Comparison of ENCODE assay signal across 8 cellular contexts in genomic region chr19:8320564-8321066, GRCh38. TPM values are rescaled to one million over a fixed set of nuclear protein-coding genes. Genes with fewer than 3 reads are reported as not detected.
A peak's percentile ranks its signal among the peaks of the same experiment; 100 is the strongest.
DNase-seq lines count a peak whose midpoint lies in the region; ATAC-seq and TF ChIP-seq lines count a peak whose summit lies in the region.

No MANE protein-coding gene starts in this region.

- H3K79me2 ChIP-seq in DOHH2 (ENCODE audit: control insufficient read depth, low read length) (peaks cover 68% of the 10 kb centered on the region), neural progenitor cell (ENCODE audit: low read depth) (peaks cover 50% of the 10 kb centered on the region)

- H3K36me3 ChIP-seq in DOHH2 (ENCODE audit: control insufficient read depth, low read length) (peaks cover 63% of the 10 kb centered on the region), neural progenitor cell (no peaks in the 10 kb centered on the region)

- peaks cover 73% of the 10 kb centered on the region for H3K4me1 ChIP-seq in DOHH2 (ENCODE audit: control insufficient read depth, low read length)
- H3K4me1 ChIP-seq in neural progenitor cell, result peaks cover 15% of the 10 kb centered on the region

- H3K27ac ChIP-seq in DOHH2 (ENCODE audit: low read depth, low read length) (peak overlapping the region; percentile 46), neural progenitor cell (peak overlapping the region; percentile 77)

- H4K20me1 ChIP-seq in DOHH2 (ENCODE audit: control insufficient read depth, insufficient read depth, low read depth, low read length) (peaks cover 23% of the 10 kb centered on the region), neural progenitor cell (ENCODE audit: low read depth) (peaks cover 27% of the 10 kb centered on the region)

- H2AFZ ChIP-seq in neural progenitor cell (replicated peaks), result no peak overlapping the region

- TF ChIP-seq CTCF in DOHH2 (IDR thresholded peaks at IDR 0.05; ENCODE audit: low read depth, low read length, poor library complexity, severe bottlenecking) (no peak), HFF-Myc (IDR thresholded peaks at IDR 0.05; ENCODE audit: low read depth, low read length, missing control alignments) (no peak), epithelial cell of proximal tubule (conservative IDR thresholded peaks at IDR 0.05; ENCODE audit: low read depth, low read length) (no peak), neural progenitor cell (IDR thresholded peaks at IDR 0.05) (no peak)

- peaks cover 42% of the 10 kb centered on the region for H3F3A ChIP-seq in DOHH2 (ENCODE audit: control insufficient read depth, insufficient read depth)
- H3F3A ChIP-seq in neural progenitor cell (ENCODE audit: low read depth), result peaks cover 26% of the 10 kb centered on the region

- peaks cover 19% of the 10 kb centered on the region for H3K4me1 Mint-ChIP-seq in neural progenitor cell

- ATAC-seq in SK-N-SH treated with all-trans-retinoic acid at 6 μM for 48 hours, result peak; percentile 11

- H3K4me3 ChIP-seq in DOHH2 (ENCODE audit: low read length) (peak overlapping the region; percentile 92), HFF-Myc (replicated peaks; ENCODE audit: low read depth, low read length) (peak overlapping the region; percentile 97), epithelial cell of proximal tubule (ENCODE audit: low read depth, low read length) (peak overlapping the region; percentile 94), neural progenitor cell (peak overlapping the region; percentile 96)

- H3K9me3 ChIP-seq in DOHH2 (ENCODE audit: control insufficient read depth, insufficient read depth, low read length), result no peaks in the 10 kb centered on the region
- H3K9me3 ChIP-seq in neural progenitor cell (ENCODE audit: low read depth), result no peaks in the 10 kb centered on the region

- H3K4me2 ChIP-seq in DOHH2 (ENCODE audit: low read length) (peak overlapping the region; percentile 84), neural progenitor cell (peak overlapping the region; percentile 99)

- H3K9me3 Mint-ChIP-seq in neural progenitor cell, result no peaks in the 10 kb centered on the region

- no peaks in the 10 kb centered on the region for H3K9me2 ChIP-seq in DOHH2 (replicated peaks; ENCODE audit: control insufficient read depth, low read length)

- DNase-seq in HFF-Myc (ENCODE audit: extremely low read depth, low read depth) (no peak), epithelial cell of proximal tubule (ENCODE audit: low read depth) (no peak), neural progenitor cell (ENCODE audit: low spot score) (peak; percentile 24), mucosa of gallbladder (ENCODE audit: low spot score) (no peak), activated gamma-delta T cell treated with Interleukin-2 at 50 U/mL for 16 hours (no peak), OCI-M2 (lab: John Stamatoyannopoulos, UW; ENCODE audit: unreplicated experiment) (no peak)

- no peaks in the 10 kb centered on the region for H3K27me3 Mint-ChIP-seq in neural progenitor cell (ENCODE audit: insufficient read depth, low read depth)

- peak overlapping the region; percentile 96 for H3K4me3 Mint-ChIP-seq in neural progenitor cell

- peaks cover 4% of the 10 kb centered on the region for H3K36me3 Mint-ChIP-seq in neural progenitor cell

- H3K27me3 ChIP-seq in DOHH2 (ENCODE audit: control insufficient read depth, low read length) (no peaks in the 10 kb centered on the region), neural progenitor cell (no peaks in the 10 kb centered on the region)

- peak overlapping the region; percentile 86 for H3K27ac Mint-ChIP-seq in neural progenitor cell

- peak overlapping the region; percentile 99 for H3K9ac ChIP-seq in neural progenitor cell

TF ChIP-seq in SK-N-SH treated with all-trans-retinoic acid at 6 μM for 48 hours, 23 proteins besides CTCF, POLR2A, EP300 and RAD21 (continues in another document):
- TF ChIP-seq RARB (CRISPR knock-in tag; IDR thresholded peaks at IDR 0.05) (no peak), TOX (CRISPR knock-in tag; IDR thresholded peaks at IDR 0.05; ENCODE audit: borderline replicate concordance) (no peak), PATZ1 (CRISPR knock-in tag; IDR thresholded peaks at IDR 0.05; ENCODE audit: borderline replicate concordance) (no peak), TCF4 (CRISPR knock-in tag; IDR thresholded peaks at IDR 0.05; ENCODE audit: borderline replicate concordance) (no peak), ZNF565 (CRISPR knock-in tag; conservative IDR thresholded peaks at IDR 0.05; ENCODE audit: low read depth) (no peak), ZC3H10 (CRISPR knock-in tag; IDR thresholded peaks at IDR 0.05) (no peak), ZNF8 (CRISPR knock-in tag; IDR thresholded peaks at IDR 0.05) (no peak), PPARA (CRISPR knock-in tag; IDR thresholded peaks at IDR 0.05; ENCODE audit: borderline replicate concordance) (no peak), TSHZ2 (CRISPR knock-in tag; IDR thresholded peaks at IDR 0.05) (no peak), ZNF70 (CRISPR knock-in tag; IDR thresholded peaks at IDR 0.05) (no peak), ESRRG (CRISPR knock-in tag; IDR thresholded peaks at IDR 0.05) (no peak), CREB5 (CRISPR knock-in tag; IDR thresholded peaks at IDR 0.05; ENCODE audit: low read depth) (no peak), SNAI2 (CRISPR knock-in tag; IDR thresholded peaks at IDR 0.05) (no peak), ZFP30 (CRISPR knock-in tag; IDR thresholded peaks at IDR 0.05) (no peak)

RNA-seq across cellular contexts. Expression of gene NDUFA7, which starts 0.6 kb away (rescaled TPM):
- total RNA-seq in epithelial cell of proximal tubule (76.6 and 77.9 TPM in 2 replicates), neural progenitor cell (ENCODE audit: low replicate concordance) (21.0 and 54.1 TPM in 2 replicates), mucosa of gallbladder (45.2 TPM)

RNA-seq across cellular contexts. Expression of gene RPS28, which starts 0.7 kb away (rescaled TPM):
- 459 and 508 TPM in 2 replicates for total RNA-seq in epithelial cell of proximal tubule
- total RNA-seq in neural progenitor cell (ENCODE audit: low replicate concordance), result 296 and 550 TPM in 2 replicates
- total RNA-seq in mucosa of gallbladder, result 1,184 TPM

RNA-seq across cellular contexts. Expression of gene CD320, which starts 12.5 kb away (rescaled TPM):
- total RNA-seq in epithelial cell of proximal tubule (198 and 238 TPM in 2 replicates), neural progenitor cell (ENCODE audit: low replicate concordance) (22.4 and 52.5 TPM in 2 replicates), mucosa of gallbladder (52.2 TPM)

RNA-seq across cellular contexts. Expression of gene KANK3, which starts 22.4 kb away (rescaled TPM):
- total RNA-seq in epithelial cell of proximal tubule (0.29 and 2.2 TPM in 2 replicates), neural progenitor cell (ENCODE audit: low replicate concordance) (1.9 TPM in 1 of 2 replicates, not detected in the other), mucosa of gallbladder (7.7 TPM)

RNA-seq across cellular contexts. Expression of gene ANGPTL4, which starts 43.3 kb away (rescaled TPM):
- total RNA-seq in epithelial cell of proximal tubule (16.6 and 82.0 TPM in 2 replicates), neural progenitor cell (ENCODE audit: low replicate concordance) (1.9 TPM in 1 of 2 replicates, not detected in the other), mucosa of gallbladder (5.3 TPM)
